ENCODE assay signal across 16 cellular contexts in genomic region chr17:4815043-4815675, GRCh38. TPM values are rescaled to one million over a fixed set of nuclear protein-coding genes. Genes with fewer than 3 reads are reported as not detected.
DNase-seq lines count a peak whose midpoint lies in the region; ATAC-seq and TF ChIP-seq lines count a peak whose summit lies in the region.
"Had no signal": no experiment of that assay in that cellular context is flagged by ENCODE, and none has a peak within 500 bp of the region (broad histone marks: within the 10 kb centered on the region; RNA-seq: fewer than 3 reads in every experiment).

No MANE protein-coding gene starts in this region.

- no peaks in the 10 kb centered on the region for H4K20me1 ChIP-seq in osteoblast (ENCODE audit: insufficient read depth, low read length)

- H3K9me3 ChIP-seq in osteoblast (ENCODE audit: low read depth, low read length), result no peaks in the 10 kb centered on the region
- H3K9me3 ChIP-seq: adrenal gland, left lung, SJCRH30, thoracic aorta had no signal

- H3K27ac Mint-ChIP-seq in endothelial cell (ENCODE audit: unreplicated experiment), result peak overlapping the region; percentile 33

- peak; percentile 27 for DNase-seq in OCI-M1 (lab: John Stamatoyannopoulos, UW)
- no peak for DNase-seq in endothelial cell (ENCODE audit: low spot score)
- DNase-seq in osteoblast (ENCODE audit: insufficient read length, low spot score, missing footprints), result peak; percentile 66
- no peak for DNase-seq in LoVo (ENCODE audit: low spot score)
- no peak for DNase-seq in NOMO-1 treated with dmso at 0.1 percent for 144 hours (lab: John Stamatoyannopoulos, UW; ENCODE audit: unreplicated experiment)
- DNase-seq: activated T-cell treated with anti-CD3 and anti-CD28 coated beads for 4 hours, adrenal gland, DMS 273 treated with DMSO at 0.1 percent for 48 hours, dorsolateral prefrontal cortex, left lung, NCI-H69, SJCRH30 had no signal

- TF ChIP-seq CTCF in GM12873 (IDR thresholded peaks at IDR 0.05; ENCODE audit: insufficient read depth, low read depth, low read length, missing control alignments), result peak; percentile 30
- TF ChIP-seq CTCF in endothelial cell (IDR thresholded peaks at IDR 0.05; ENCODE audit: unreplicated experiment), result no peak
- peak; percentile 46 for TF ChIP-seq CTCF in osteoblast (IDR thresholded peaks at IDR 0.05; ENCODE audit: extremely low read depth, low read depth, low read length)

- H3K4me3 Mint-ChIP-seq in endothelial cell (ENCODE audit: unreplicated experiment), result no peak overlapping the region

- H3K9me3 Mint-ChIP-seq in endothelial cell (ENCODE audit: unreplicated experiment), result no peaks in the 10 kb centered on the region

- no peaks in the 10 kb centered on the region for H3K4me1 ChIP-seq in osteoblast (ENCODE audit: insufficient read depth, low read length)
- H3K4me1 ChIP-seq: adrenal gland, left lung, SJCRH30 had no signal

- H3K36me3 ChIP-seq in osteoblast (ENCODE audit: insufficient read depth, low read length), result peaks cover 15% of the 10 kb centered on the region
- H3K36me3 ChIP-seq: SJCRH30 had no signal

- H3K27ac ChIP-seq in osteoblast (ENCODE audit: low read depth, low read length), result no peak overlapping the region
- H3K27ac ChIP-seq: adrenal gland, dorsolateral prefrontal cortex, left lung, SJCRH30, thoracic aorta had no signal

- peaks cover 2% of the 10 kb centered on the region for H3K4me1 Mint-ChIP-seq in endothelial cell (ENCODE audit: unreplicated experiment)

- no peaks in the 10 kb centered on the region for H3K79me2 ChIP-seq in osteoblast (ENCODE audit: insufficient read depth, low read length)

- H3K27me3 Mint-ChIP-seq in endothelial cell (ENCODE audit: unreplicated experiment), result peaks cover 4% of the 10 kb centered on the region

- no peak overlapping the region for H2AFZ ChIP-seq in osteoblast (ENCODE audit: low read length)

- no peak overlapping the region for H3K4me3 ChIP-seq in osteoblast (ENCODE audit: insufficient read depth, low read length)
- H3K4me3 ChIP-seq: adrenal gland, dorsolateral prefrontal cortex, left lung, SJCRH30, thoracic aorta had no signal

- no peaks in the 10 kb centered on the region for H3K27me3 ChIP-seq in osteoblast (ENCODE audit: insufficient read depth, low read length)
- H3K27me3 ChIP-seq: adrenal gland, dorsolateral prefrontal cortex, left lung, SJCRH30 had no signal

- no peak for ATAC-seq in GM19463 (IDR thresholded peaks at IDR 0.05; ENCODE audit: unreplicated experiment)
- ATAC-seq: left lung had no signal

- no peak overlapping the region for H3K4me2 ChIP-seq in osteoblast (ENCODE audit: insufficient read depth, low read length)

- H3K36me3 Mint-ChIP-seq in endothelial cell (ENCODE audit: low read depth, unreplicated experiment), result peaks cover 30% of the 10 kb centered on the region

RNA-seq across cellular contexts. Expression of gene PLD2, which starts 8.2 kb away (rescaled TPM):
- 86.5 TPM for total RNA-seq in endothelial cell (ENCODE audit: unreplicated experiment)
- 18.9 and 19.9 TPM in 2 replicates for total RNA-seq in osteoblast

RNA-seq across cellular contexts. Expression of gene MINK1, which starts 18.0 kb away (rescaled TPM):
- 176 TPM for total RNA-seq in endothelial cell (ENCODE audit: unreplicated experiment)
- total RNA-seq in osteoblast, result 34.4 and 35.9 TPM in 2 replicates

RNA-seq across cellular contexts. Expression of gene PSMB6, which starts 19.2 kb away (rescaled TPM):
- 185 TPM for total RNA-seq in endothelial cell (ENCODE audit: unreplicated experiment)
- 109 and 113 TPM in 2 replicates for total RNA-seq in osteoblast

RNA-seq across cellular contexts. Expression of gene GLTPD2, which starts 26.4 kb away (rescaled TPM):
- total RNA-seq in endothelial cell (ENCODE audit: unreplicated experiment) (not detected), osteoblast (not detected in 2 replicates)
- total RNA-seq: adrenal gland, H4, left lung, SJCRH30, thoracic aorta had no signal

Comparison
In these comparisons a context has a peak if more than half of its experiments do, and no peak if none do; other contexts are left out.
1. DNase-seq: peak in OCI-M1 (single experiment) and osteoblast (single experiment); none in endothelial cell (single experiment), LoVo (single experiment) and NOMO-1 treated with dmso at 0.1 percent for 144 hours (single experiment).